In the genomic region with DNA sequence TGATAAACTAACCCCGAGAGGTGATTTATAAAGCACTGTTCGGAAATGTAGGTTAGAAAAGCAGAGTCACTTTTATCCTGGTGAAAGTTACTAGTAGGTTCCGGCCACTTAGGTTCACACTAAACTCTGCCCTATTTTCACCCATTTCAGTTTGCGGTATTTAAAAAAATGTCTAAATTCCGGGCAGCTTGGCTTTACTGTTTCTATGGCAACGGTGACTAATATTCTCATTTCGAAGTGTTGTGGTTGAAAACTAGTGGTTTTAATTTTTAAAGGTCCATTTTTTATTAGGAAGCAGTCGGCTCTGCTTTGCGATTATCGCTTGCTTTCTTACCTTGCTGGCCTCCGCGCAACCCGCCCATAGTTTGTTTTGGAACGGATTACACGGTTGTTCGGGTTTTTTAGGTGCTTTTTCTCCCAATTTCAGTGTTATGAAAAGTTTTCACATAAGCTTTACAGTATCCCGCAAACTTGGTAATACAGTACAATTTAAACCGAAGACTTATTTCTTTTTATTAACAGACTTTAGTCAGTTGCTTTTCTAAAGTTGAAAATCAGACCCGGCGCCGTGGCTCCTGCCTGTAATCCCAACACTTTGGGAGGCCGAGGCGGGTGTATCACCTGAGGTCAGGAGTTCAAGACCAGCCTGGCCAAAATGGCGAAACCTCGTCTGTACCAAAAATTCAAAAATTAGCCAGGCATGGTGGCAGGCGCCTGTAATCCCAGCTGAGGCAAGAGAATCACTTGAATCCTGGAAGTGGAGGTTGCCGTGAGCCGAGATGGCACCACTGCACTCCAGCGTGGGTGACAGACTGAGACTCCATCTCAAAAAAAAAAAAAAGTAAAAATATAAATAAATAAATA, we compare ENCODE assay signal across 8 cellular contexts. TPM values are rescaled to one million over a fixed set of nuclear protein-coding genes. Genes with fewer than 3 reads are reported as not detected.
A peak's percentile ranks its signal among the peaks of the same experiment; 100 is the strongest.
DNase-seq lines count a peak whose midpoint lies in the region; ATAC-seq, FAIRE-seq and TF ChIP-seq lines count a peak whose summit lies in the region.

No MANE protein-coding gene starts in this region.

- H3K27ac ChIP-seq in SJCRH30 = peak overlapping the region; percentile 83
- H3K27ac ChIP-seq in GM12878 (ENCODE audit: control insufficient read depth, insufficient read depth) = peak overlapping the region; percentile 96
- H3K27ac ChIP-seq in layer of hippocampus (ENCODE audit: low read depth, low read length) = peak overlapping the region; percentile 99

- peaks cover 56% of the 10 kb centered on the region for H3K4me1 Mint-ChIP-seq in stimulated activated naive CD8-positive, alpha-beta T cell treated with anti-CD3 and anti-CD28 coated beads, Interleukin-15, Interleukin-2, amounts not matched to agents 100 ng/mL and 50 ng/mL, for 24 hours (ENCODE audit: low read depth)

- ATAC-seq in GM18519 (IDR thresholded peaks at IDR 0.05; ENCODE audit: low FRiP score, unreplicated experiment) = peak; percentile 6
- ATAC-seq in HG03175 (IDR thresholded peaks at IDR 0.05; ENCODE audit: unreplicated experiment) = peak; percentile 20
- ATAC-seq in GM12878 = peak; percentile 3

- POLR2A ChIA-PET in GM12878 (lab: Charles Lee) = interaction anchor here (0.5 to 2.7 kb wide), 12 partner anchors 8 to 113 kb away, joined by 3 to 12 read pairs (median 4); no protein-coding TSS in a partner anchor

- CTCF ChIA-PET in GM12878 (lab: Yijun Ruan, JAX) = interaction anchor here (0.5 kb wide), 1 partner anchor 1936 kb away, joined by 3 read pairs; no protein-coding TSS in a partner anchor

- 13% methylated on average over 29 of the region's 29 CpGs for WGBS in GM12878 (ENCODE audit: insufficient coverage, insufficient replicate concordance, low lambda C conversion rate, missing lambda C conversion rate)

- no peaks in the 10 kb centered on the region for H3K4me1 ChIP-seq in SJCRH30
- H3K4me1 ChIP-seq in GM12878 (ENCODE audit: control insufficient read depth, insufficient read depth, low read length) = peaks cover 6% of the 10 kb centered on the region

- peak overlapping the region; percentile 14 for H3K4me2 ChIP-seq in GM12878 (ENCODE audit: control insufficient read depth, insufficient read depth)

- TF ChIP-seq RAD21 in GM12878 (IDR thresholded peaks at IDR 0.05; ENCODE audit: insufficient read depth, low read depth, low read length) = no peak

- no peaks in the 10 kb centered on the region for H3K27me3 Mint-ChIP-seq in stimulated activated naive CD8-positive, alpha-beta T cell treated with anti-CD3 and anti-CD28 coated beads, Interleukin-15, Interleukin-2, amounts not matched to agents 100 ng/mL and 50 ng/mL, for 24 hours

- no peak for TF ChIP-seq POLR2A in GM12878 (IDR thresholded peaks at IDR 0.05; ENCODE audit: low read depth, low read length)

- DNase-seq in AG10803 (ENCODE audit: low read depth) (peak; percentile 89), SJCRH30 (peak; percentile 12 to 47), GM12878 (ENCODE audit: low read depth, low spot score) (peak; percentile 62), SHP77 (lab: John Stamatoyannopoulos, UW) (no peak)

- FAIRE-seq in GM12878 (lab: Jason Lieb, UNC) = no peak

- peak overlapping the region; percentile 90 for H3K9ac ChIP-seq in GM12878 (ENCODE audit: control insufficient read depth, insufficient read depth, low read length)

- peaks cover 4% of the 10 kb centered on the region for H3K9me3 Mint-ChIP-seq in stimulated activated naive CD8-positive, alpha-beta T cell treated with anti-CD3 and anti-CD28 coated beads, Interleukin-15, Interleukin-2, amounts not matched to agents 100 ng/mL and 50 ng/mL, for 24 hours

- SMC1A ChIA-PET in GM12878 (lab: Charles Lee; ENCODE audit: uncharacterized antibody, unreplicated experiment) = interaction anchor here (0.6 to 2.4 kb wide), 8 partner anchors 9 to 83 kb away, joined by 3 to 11 read pairs (median 3); no protein-coding TSS in a partner anchor

- peak overlapping the region; percentile 90 for H3K27ac Mint-ChIP-seq in stimulated activated naive CD8-positive, alpha-beta T cell treated with anti-CD3 and anti-CD28 coated beads, Interleukin-15, Interleukin-2, amounts not matched to agents 100 ng/mL and 50 ng/mL, for 24 hours

- BruUV-seq in GM12878 (replicated peaks; lab: Mats Ljungman, UMichigan) = no TSS peak

- TF ChIP-seq CTCF in AG10803 (conservative IDR thresholded peaks at IDR 0.05; ENCODE audit: low read length) = no peak
- no peak for TF ChIP-seq CTCF in GM12878 (IDR thresholded peaks at IDR 0.05 in 2 of 3, conservative IDR thresholded peaks at IDR 0.05 in 1 of 3; ENCODE audit: control insufficient read depth in 2 of 3, extremely low read depth in 1 of 3, insufficient read depth in 1 of 3, low read depth in 3 of 3, low read length in 3 of 3)

- peaks cover 10% of the 10 kb centered on the region for H3K36me3 Mint-ChIP-seq in stimulated activated naive CD8-positive, alpha-beta T cell treated with anti-CD3 and anti-CD28 coated beads, Interleukin-15, Interleukin-2, amounts not matched to agents 100 ng/mL and 50 ng/mL, for 24 hours (ENCODE audit: low read depth)

- peaks cover 64% of the 10 kb centered on the region for H3K79me2 ChIP-seq in GM12878 (ENCODE audit: control insufficient read depth, insufficient read depth, low read length)

- intact Hi-C loops in GM12878 (cut with micrococcal nuclease; ENCODE audit: unreplicated experiment) = loop anchor here (5.0 kb wide), 2 partner anchors 57 to 162 kb away; no protein-coding TSS in a partner anchor

- TF ChIP-seq EP300 in GM12878 (IDR thresholded peaks at IDR 0.05; ENCODE audit: borderline replicate concordance in 1 of 2, control insufficient read depth in 1 of 2, low read depth in 2 of 2, low read length in 2 of 2) = no peak

- H3K36me3 ChIP-seq in SJCRH30 = no peaks in the 10 kb centered on the region
- H3K36me3 ChIP-seq in GM12878 (ENCODE audit: control insufficient read depth in 2 of 2, insufficient read depth in 2 of 2, low read length in 1 of 2) = no peaks in the 10 kb centered on the region

- H3K9me3 ChIP-seq in SJCRH30 (replicated peaks) (no peaks in the 10 kb centered on the region), GM12878 (replicated peaks; ENCODE audit: control insufficient read depth, insufficient read depth, low read length) (no peaks in the 10 kb centered on the region; the same call in 2 of the 3 replicates)

- RAD21 ChIA-PET in GM12878 (lab: Charles Lee; ENCODE audit: unreplicated experiment) = interaction anchor here (1.1 to 3.5 kb wide), 6 partner anchors 8 to 127 kb away, joined by 3 to 18 read pairs (median 6); no protein-coding TSS in a partner anchor

- H3K4me3 ChIP-seq in AG10803 (ENCODE audit: low read length) (peak overlapping the region; percentile 93), SJCRH30 (peak overlapping the region; percentile 81), GM12878 (peak overlapping the region; percentile 76)

- H3K27me3 ChIP-seq in SJCRH30 (no peaks in the 10 kb centered on the region), GM12878 (replicated peaks in 1 of 2; ENCODE audit: control insufficient read depth in 2 of 2, insufficient read depth in 2 of 2, low read length in 1 of 2) (no peaks in the 10 kb centered on the region), layer of hippocampus (ENCODE audit: control insufficient read depth, insufficient read depth, low read length) (no peaks in the 10 kb centered on the region)

- in situ Hi-C loops in GM12878 (cut with MboI) = no loop called here

- peak overlapping the region; percentile 6; the same call in 1 of the 2 replicates for H2AFZ ChIP-seq in GM12878 (ENCODE audit: control insufficient read depth, low read depth, low read length)

- 0 out of 2 replicates have a peak, but pooled peaks cover 2% of the 10 kb centered on the region for H4K20me1 ChIP-seq in GM12878 (ENCODE audit: control insufficient read depth, insufficient read depth)

- H3K4me3 Mint-ChIP-seq in stimulated activated naive CD8-positive, alpha-beta T cell treated with anti-CD3 and anti-CD28 coated beads, Interleukin-15, Interleukin-2, amounts not matched to agents 100 ng/mL and 50 ng/mL, for 24 hours = peak overlapping the region; percentile 94

TF ChIP-seq in GM12878, 131 proteins besides CTCF, POLR2A, EP300 and RAD21 (continues in another document):
- no peak for TF ChIP-seq JUND (IDR thresholded peaks at IDR 0.05; ENCODE audit: low read depth, low read length)
- no peak for TF ChIP-seq SP1 (IDR thresholded peaks at IDR 0.05; ENCODE audit: low read depth, low read length)
- TF ChIP-seq, protein P1, sequence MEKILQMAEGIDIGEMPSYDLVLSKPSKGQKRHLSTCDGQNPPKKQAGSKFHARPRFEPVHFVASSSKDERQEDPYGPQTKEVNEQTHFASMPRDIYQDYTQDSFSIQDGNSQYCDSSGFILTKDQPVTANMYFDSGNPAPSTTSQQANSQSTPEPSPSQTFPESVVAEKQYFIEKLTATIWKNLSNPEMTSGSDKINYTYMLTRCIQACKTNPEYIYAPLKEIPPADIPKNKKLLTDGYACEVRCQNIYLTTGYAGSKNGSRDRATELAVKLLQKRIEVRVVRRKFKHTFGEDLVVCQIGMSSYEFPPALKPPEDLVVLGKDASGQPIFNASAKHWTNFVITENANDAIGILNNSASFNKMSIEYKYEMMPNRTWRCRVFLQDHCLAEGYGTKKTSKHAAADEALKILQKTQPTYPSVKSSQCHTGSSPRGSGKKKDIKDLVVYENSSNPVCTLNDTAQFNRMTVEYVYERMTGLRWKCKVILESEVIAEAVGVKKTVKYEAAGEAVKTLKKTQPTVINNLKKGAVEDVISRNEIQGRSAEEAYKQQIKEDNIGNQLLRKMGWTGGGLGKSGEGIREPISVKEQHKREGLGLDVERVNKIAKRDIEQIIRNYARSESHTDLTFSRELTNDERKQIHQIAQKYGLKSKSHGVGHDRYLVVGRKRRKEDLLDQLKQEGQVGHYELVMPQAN (conservative IDR thresholded peaks at IDR 0.05) = peak; percentile 80; the same call in 1 of the 2 replicates
- no peak for TF ChIP-seq TBL1XR1 (IDR thresholded peaks at IDR 0.05; ENCODE audit: low read depth, low read length)

RNA-seq across cellular contexts. Expression of gene KDM4C, which starts 1.6 kb away (rescaled TPM):
- total RNA-seq in SJCRH30 (2014; rRNA removed; shearing (Covaris generic)) = 11.5 and 17.0 TPM in 2 replicates
- 379 and 393 TPM in 2 replicates for total RNA-seq in GM12878 (2013; cell fraction: nucleolus; rRNA removed)
- total RNA-seq in GM12878 (2014; rRNA removed) (22.7 and 29.9 TPM in 2 replicates), GM12878 (2014; rRNA removed; fragmentation: Illumina TruSeq; extraction: Trizol) (27.3 and 28.7 TPM in 2 replicates), GM12878 (2021) (22.9 and 24.6 TPM in 2 replicates)
- polyA plus RNA-seq in GM12878 (2011; ENCODE audit: low read depth) = 20.1 TPM
- polyA plus RNA-seq in GM12878 (2011; rRNA removed) (41.2 and 49.5 TPM in 2 replicates), GM12878 (2014; fragmentation: Illumina TruSeq; extraction: Trizol) (20.0 and 23.0 TPM in 2 replicates), GM12878 (2014; fragmentation: Nextera tagmentation; extraction: Ambion mirVana) (10 to 100 TPM in 1 of 2 experiments, 1 to 10 TPM in 1; 6.8 to 11.7 TPM), GM12878 (2014; rRNA removed) (20.2 and 24.0 TPM in 2 replicates), GM12878 (2016; fragmentation: Nextera tagmentation; extraction: Ambion mirVana) (10 to 100 TPM; 18.6 to 20.0 TPM)
- 26.1 and 28.5 TPM in 2 replicates for polyA plus RNA-seq in GM12878 (2011; cell fraction: cytosol; rRNA removed)
- polyA plus RNA-seq in GM12878 (2011; cell fraction: nucleus; rRNA removed) = 112 and 130 TPM in 2 replicates
- polyA plus RNA-seq in GM12878 (2012) = 19.4 and 24.5 TPM in 2 replicates
- polyA minus RNA-seq in GM12878 (2011; rRNA and poly(A)+ RNA removed) = 182 and 211 TPM in 2 replicates
- polyA minus RNA-seq in GM12878 (2011; cell fraction: cytosol; rRNA and poly(A)+ RNA removed) = 25.1 and 27.6 TPM in 2 replicates
- 258 and 336 TPM in 2 replicates for polyA minus RNA-seq in GM12878 (2011; cell fraction: nucleus; rRNA and poly(A)+ RNA removed)

Comparison
In these comparisons a context has a peak if more than half of its experiments do, and no peak if none do; other contexts are left out.
1. DNase-seq: peak in AG10803 (single experiment), SJCRH30 (2 of 2) and GM12878 (single experiment); none in SHP77 (0 of 2).
2. Peak in every context shown above with its lines, with median percentiles within 50 percentile points of each other: H3K4me3 ChIP-seq, ATAC-seq and H3K27ac ChIP-seq.